8 cellular contexts compared by ENCODE assay signal in genomic region chr10:103855852-103856496, GRCh38. TPM values are rescaled to one million over a fixed set of nuclear protein-coding genes. Genes with fewer than 3 reads are reported as not detected.
DNase-seq lines count a peak whose midpoint lies in the region; ATAC-seq and TF ChIP-seq lines count a peak whose summit lies in the region.

No MANE protein-coding gene starts in this region.

- H3K9ac ChIP-seq in SK-N-SH, result peak overlapping the region; percentile 69; the same call in 1 of the 2 replicates

- CTCF ChIA-PET in SK-N-SH (lab: Yijun Ruan, JAX), result interaction anchor here (0.6 to 9.7 kb wide), 21 partner anchors 12 to 267 kb away, joined by 3 to 169 read pairs (median 5); no protein-coding TSS in a partner anchor

- no peaks in the 10 kb centered on the region for H4K20me1 ChIP-seq in SK-N-SH (ENCODE audit: insufficient read depth)

- TF ChIP-seq EP300 in SK-N-SH (IDR thresholded peaks at IDR 0.05; ENCODE audit: borderline replicate concordance in 1 of 2, low read depth in 1 of 2, low read length in 1 of 2), result no peak

- DNase-seq in SK-N-SH (no peak), breast epithelium (ENCODE audit: low spot score in 2 of 2) (no peak), medulla oblongata (ENCODE audit: extremely low spot score) (peak; percentile 30), substantia nigra (lab: John Stamatoyannopoulos, UW) (peak in 2 of 49 donors; percentile 13 to 36), hepatic stellate cell (ENCODE audit: low spot score) (no peak)

- no peaks in the 10 kb centered on the region for H3K9me2 ChIP-seq in SK-N-SH

- H2AFZ ChIP-seq in SK-N-SH (ENCODE audit: low read depth), result no peak overlapping the region

- H3K4me1 ChIP-seq in SK-N-SH (ENCODE audit: control insufficient read depth in 1 of 2, insufficient read depth in 2 of 2, low read depth in 1 of 2, low read length in 1 of 2), result peaks cover 0 to 44% of the 10 kb centered on the region in 2 experiments; a peak in 3 of 4 replicates
- peaks cover 4 to 17% of the 10 kb centered on the region in 2 donors for H3K4me1 ChIP-seq in breast epithelium

- peak overlapping the region; percentile 53 to 72 for H3K4me3 ChIP-seq in SK-N-SH (ENCODE audit: low read depth in 2 of 2, low read length in 1 of 2)
- H3K4me3 ChIP-seq in breast epithelium, result peak overlapping the region; percentile 60 to 79 (median 73)

- H3K27me3 ChIP-seq in SK-N-SH (ENCODE audit: insufficient read depth) (no peaks in the 10 kb centered on the region), breast epithelium (no peaks in the 10 kb centered on the region)

- peak overlapping the region; percentile 73 for H3K4me2 ChIP-seq in SK-N-SH

- H3K36me3 ChIP-seq in SK-N-SH (replicated peaks in 1 of 2; ENCODE audit: control insufficient read depth in 1 of 2, insufficient read depth in 2 of 2, low read length in 1 of 2) (no peaks in the 10 kb centered on the region), breast epithelium (no peaks in the 10 kb centered on the region)

- no peak for ATAC-seq in SK-N-SH treated with all-trans-retinoic acid at 6 μM for 48 hours
- no peak for ATAC-seq in HG03196 (IDR thresholded peaks at IDR 0.05; ENCODE audit: unreplicated experiment)
- ATAC-seq in GM18502 (IDR thresholded peaks at IDR 0.05; ENCODE audit: poor library complexity, unreplicated experiment), result no peak

- intact Hi-C loops in breast epithelium (cut with DNase I; ENCODE audit: low total_unique reads), result loop anchor here (2.0 kb wide), 1 partner anchor 139 kb away; no protein-coding TSS in a partner anchor

- peaks cover 3% of the 10 kb centered on the region for H3F3A ChIP-seq in SK-N-SH (replicated peaks; ENCODE audit: insufficient read depth)

- H3K9me3 ChIP-seq in SK-N-SH, result no peaks in the 10 kb centered on the region
- no peaks in the 10 kb centered on the region for H3K9me3 ChIP-seq in breast epithelium

- POLR2A ChIA-PET in SK-N-SH (lab: Yijun Ruan, JAX), result interaction anchor here (0.6 to 1.9 kb wide), 3 partner anchors 19 to 133 kb away, joined by 3 to 6 read pairs (median 4); no protein-coding TSS in a partner anchor

- peaks cover 31% of the 10 kb centered on the region for H3K79me2 ChIP-seq in SK-N-SH (ENCODE audit: insufficient read depth)

- peak overlapping the region in 1 of 2 experiments; percentile 79; a peak in 2 of 4 replicates for H3K27ac ChIP-seq in SK-N-SH (ENCODE audit: low read depth in 2 of 2, low read length in 1 of 2)
- H3K27ac ChIP-seq in breast epithelium, result peak overlapping the region; percentile 77 to 84
- peak overlapping the region; percentile 71 for H3K27ac ChIP-seq in substantia nigra (ENCODE audit: low read depth, low read length, poor library complexity, severe bottlenecking)

- no peak for TF ChIP-seq POLR2A in breast epithelium (IDR thresholded peaks at IDR 0.05)

- TF ChIP-seq RAD21 in SK-N-SH (IDR thresholded peaks at IDR 0.05; ENCODE audit: low read length), result no peak

- WGBS in SK-N-SH (ENCODE audit: low lambda C conversion rate), result 24% methylated on average over 15 of the region's 31 CpGs

- TF ChIP-seq CTCF in SK-N-SH (IDR thresholded peaks at IDR 0.05) (no peak), breast epithelium (IDR thresholded peaks at IDR 0.05) (no peak)

TF ChIP-seq in SK-N-SH, 30 proteins besides CTCF, POLR2A, EP300 and RAD21:
- no peak for TF ChIP-seq JUND (IDR thresholded peaks at IDR 0.05)
- TF ChIP-seq MEF2A (IDR thresholded peaks at IDR 0.05; ENCODE audit: borderline replicate concordance, low read depth), result no peak
- no peak for TF ChIP-seq YY1 (IDR thresholded peaks at IDR 0.05; ENCODE audit: low read depth)

TF ChIP-seq in SK-N-SH treated with all-trans-retinoic acid at 6 μM for 48 hours, 23 proteins besides CTCF, POLR2A, EP300 and RAD21:
- TF ChIP-seq ZNF565 (CRISPR knock-in tag; conservative IDR thresholded peaks at IDR 0.05; ENCODE audit: low read depth), result no peak
- no peak for TF ChIP-seq ZC3H10 (CRISPR knock-in tag; IDR thresholded peaks at IDR 0.05)
- no peak for TF ChIP-seq CSDC2 (CRISPR knock-in tag; IDR thresholded peaks at IDR 0.05)
- TF ChIP-seq ZFP30 (CRISPR knock-in tag; IDR thresholded peaks at IDR 0.05), result no peak
- TF ChIP-seq, protein P1, sequence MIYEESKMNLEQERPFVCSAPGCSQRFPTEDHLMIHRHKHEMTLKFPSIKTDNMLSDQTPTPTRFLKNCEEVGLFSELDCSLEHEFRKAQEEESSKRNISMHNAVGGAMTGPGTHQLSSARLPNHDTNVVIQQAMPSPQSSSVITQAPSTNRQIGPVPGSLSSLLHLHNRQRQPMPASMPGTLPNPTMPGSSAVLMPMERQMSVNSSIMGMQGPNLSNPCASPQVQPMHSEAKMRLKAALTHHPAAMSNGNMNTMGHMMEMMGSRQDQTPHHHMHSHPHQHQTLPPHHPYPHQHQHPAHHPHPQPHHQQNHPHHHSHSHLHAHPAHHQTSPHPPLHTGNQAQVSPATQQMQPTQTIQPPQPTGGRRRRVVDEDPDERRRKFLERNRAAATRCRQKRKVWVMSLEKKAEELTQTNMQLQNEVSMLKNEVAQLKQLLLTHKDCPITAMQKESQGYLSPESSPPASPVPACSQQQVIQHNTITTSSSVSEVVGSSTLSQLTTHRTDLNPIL (CRISPR knock-in tag; IDR thresholded peaks at IDR 0.05; ENCODE audit: low read depth), result no peak
- no peak for TF ChIP-seq TOX (CRISPR knock-in tag; IDR thresholded peaks at IDR 0.05; ENCODE audit: borderline replicate concordance)
- TF ChIP-seq ZNF70 (CRISPR knock-in tag; IDR thresholded peaks at IDR 0.05), result no peak
- TF ChIP-seq RARB (CRISPR knock-in tag; IDR thresholded peaks at IDR 0.05), result no peak

RNA-seq across cellular contexts. Expression of gene SH3PXD2A, which starts 0.6 kb away (rescaled TPM):
- polyA plus RNA-seq in SK-N-SH (2012; rRNA removed), result 2.1 and 2.5 TPM in 2 replicates
- polyA plus RNA-seq in SK-N-SH (2012; cell fraction: cytosol; rRNA removed), result 1.7 and 2.5 TPM in 2 replicates
- 5.5 and 5.7 TPM in 2 replicates for polyA plus RNA-seq in SK-N-SH (2012; cell fraction: nucleus; rRNA removed)
- total RNA-seq in breast epithelium, result 10 to 100 TPM; 14.3 to 30.5 (median 14.7) TPM
